In genomic region chr14:75979071-75979571, GRCh38 we compare ENCODE assay signal across 8 cellular contexts. TPM values are rescaled to one million over a fixed set of nuclear protein-coding genes. Genes with fewer than 3 reads are reported as not detected.
DNase-seq lines count a peak whose midpoint lies in the region; ATAC-seq, FAIRE-seq and TF ChIP-seq lines count a peak whose summit lies in the region.

No MANE protein-coding gene starts in this region.

- intact Hi-C loops in GM12878 (cut with micrococcal nuclease; ENCODE audit: unreplicated experiment) (loop anchor here (10.0 kb wide), 1 partner anchor 804 kb away; the partner anchor contains the start of gene TMED10), right lobe of liver (cut with DNase I) (loop anchor here (5.0 to 10.0 kb wide), 2 partner anchors 72 to 274 kb away; no protein-coding TSS in a partner anchor), upper lobe of right lung (cut with DNase I) (loop anchor here (5.0 kb wide), 1 partner anchor 72 kb away; no protein-coding TSS in a partner anchor)

- no peak for TF ChIP-seq EP300 in GM12878 (IDR thresholded peaks at IDR 0.05; ENCODE audit: borderline replicate concordance in 1 of 2, control insufficient read depth in 1 of 2, low read depth in 2 of 2, low read length in 2 of 2)

- no peaks in the 10 kb centered on the region for H3K36me3 ChIP-seq in GM06990 (ENCODE audit: control insufficient read depth, insufficient read depth, low read length)
- no peaks in the 10 kb centered on the region for H3K36me3 ChIP-seq in MM.1S (replicated peaks; ENCODE audit: insufficient read depth, low read length)
- no peaks in the 10 kb centered on the region for H3K36me3 ChIP-seq in GM12878 (ENCODE audit: control insufficient read depth in 2 of 2, insufficient read depth in 2 of 2, low read length in 1 of 2)
- no peaks in the 10 kb centered on the region for H3K36me3 ChIP-seq in right lobe of liver
- no peaks in the 10 kb centered on the region for H3K36me3 ChIP-seq in upper lobe of right lung

- CTCF ChIA-PET in GM12878 (lab: Yijun Ruan, JAX) = interaction anchor here (0.9 to 15.4 kb wide), 12 partner anchors 8 to 402 kb away, joined by 3 to 390 read pairs (median 6); no protein-coding TSS in a partner anchor

- in situ Hi-C loops in GM12878 (cut with MboI) = no loop called here

- H3K4me1 ChIP-seq in MM.1S (ENCODE audit: low read length) (no peaks in the 10 kb centered on the region), GM12878 (ENCODE audit: control insufficient read depth, insufficient read depth, low read length) (peaks cover 22% of the 10 kb centered on the region), right lobe of liver (peaks cover 0 to 18% (median 7%) of the 10 kb centered on the region in 4 donors), upper lobe of right lung (peaks cover 29% of the 10 kb centered on the region)

- H3K4me3 ChIP-seq in GM06990 (replicated peaks; ENCODE audit: low read depth, low read length) = no peak overlapping the region
- H3K4me3 ChIP-seq in MM.1S (ENCODE audit: low read length) = no peak overlapping the region
- H3K4me3 ChIP-seq in GM12878 = no peak overlapping the region
- peak overlapping the region in 2 of 3 donors; percentile 1 to 12 for H3K4me3 ChIP-seq in right lobe of liver
- H3K4me3 ChIP-seq in upper lobe of right lung = peak overlapping the region; percentile 78

- DNase-seq in GM06990 (ENCODE audit: extremely low read depth, insufficient read length) (peak; percentile 34), MM.1S (no peak), GM12878 (ENCODE audit: low read depth, low spot score) (no peak), right lobe of liver (peak in 1 of 3 donors; percentile 34), upper lobe of right lung (no peak)

- no peak overlapping the region for H3K27ac ChIP-seq in MM.1S (ENCODE audit: low read length)
- H3K27ac ChIP-seq in GM12878 (ENCODE audit: control insufficient read depth, insufficient read depth) = no peak overlapping the region
- H3K27ac ChIP-seq in right lobe of liver = no peak overlapping the region
- no peak overlapping the region for H3K27ac ChIP-seq in upper lobe of right lung

- no TSS peak for BruUV-seq in GM12878 (replicated peaks; lab: Mats Ljungman, UMichigan)

- 73% methylated on average over 14 of the region's 14 CpGs for WGBS in GM12878 (ENCODE audit: insufficient coverage, insufficient replicate concordance, low lambda C conversion rate, missing lambda C conversion rate)
- WGBS in right lobe of liver (ENCODE audit: insufficient coverage, low coverage, low lambda C conversion rate, missing lambda C conversion rate) = 19% methylated on average over 5 of the region's 14 CpGs

- no peaks in the 10 kb centered on the region for H3K79me2 ChIP-seq in MM.1S (ENCODE audit: low read length)
- no peaks in the 10 kb centered on the region for H3K79me2 ChIP-seq in GM12878 (ENCODE audit: control insufficient read depth, insufficient read depth, low read length)

- no peaks in the 10 kb centered on the region for H4K20me1 ChIP-seq in MM.1S (ENCODE audit: insufficient read depth, low read length)
- H4K20me1 ChIP-seq in GM12878 (ENCODE audit: control insufficient read depth, insufficient read depth) = no peaks in the 10 kb centered on the region

- H2AFZ ChIP-seq in MM.1S (ENCODE audit: low read length) (no peak overlapping the region), GM12878 (ENCODE audit: control insufficient read depth, low read depth, low read length) (no peak overlapping the region)

- TF ChIP-seq CTCF in GM06990 (IDR thresholded peaks at IDR 0.05; ENCODE audit: insufficient read depth, low read length, poor library complexity, severe bottlenecking) = peak; percentile 67
- TF ChIP-seq CTCF in MM.1S (IDR thresholded peaks at IDR 0.05; ENCODE audit: low read length) = peak; percentile 25; the same call in 1 of the 2 replicates
- peak; percentile 40 to 60 (median 53) for TF ChIP-seq CTCF in GM12878 (IDR thresholded peaks at IDR 0.05 in 2 of 3, conservative IDR thresholded peaks at IDR 0.05 in 1 of 3; ENCODE audit: control insufficient read depth in 2 of 3, extremely low read depth in 1 of 3, insufficient read depth in 1 of 3, low read depth in 3 of 3, low read length in 3 of 3)
- peak; percentile 27 to 46 (median 44) for TF ChIP-seq CTCF in right lobe of liver (IDR thresholded peaks at IDR 0.05)
- peak; percentile 43 for TF ChIP-seq CTCF in upper lobe of right lung (IDR thresholded peaks at IDR 0.05)

- H3K9me3 ChIP-seq in MM.1S (replicated peaks; ENCODE audit: insufficient read depth, low read length) (no peaks in the 10 kb centered on the region), GM12878 (replicated peaks; ENCODE audit: control insufficient read depth, insufficient read depth, low read length) (no peaks in the 10 kb centered on the region), right lobe of liver (no peaks in the 10 kb centered on the region), upper lobe of right lung (no peaks in the 10 kb centered on the region)

- RAD21 ChIA-PET in GM12878 (lab: Charles Lee; ENCODE audit: unreplicated experiment) = interaction anchor here (0.8 to 11.1 kb wide), 7 partner anchors 19 to 402 kb away, joined by 3 to 179 read pairs (median 4); no protein-coding TSS in a partner anchor

- no peak for FAIRE-seq in GM12878 (lab: Jason Lieb, UNC)

- peak; percentile 79 for TF ChIP-seq RAD21 in GM12878 (IDR thresholded peaks at IDR 0.05; ENCODE audit: insufficient read depth, low read depth, low read length)

- ATAC-seq in GM12878 (no peak), right lobe of liver (peak in 1 of 4 donors; percentile 15), upper lobe of right lung (peak; percentile 4), HG03139 (IDR thresholded peaks at IDR 0.05; ENCODE audit: unreplicated experiment) (no peak), HG02763 (IDR thresholded peaks at IDR 0.05; ENCODE audit: unreplicated experiment) (no peak), GM18505 (IDR thresholded peaks at IDR 0.05; ENCODE audit: unreplicated experiment) (no peak)

- no peaks in the 10 kb centered on the region for H3K9me2 ChIP-seq in MM.1S (replicated peaks; ENCODE audit: insufficient read depth, low read length)

- no peak overlapping the region for H3K9ac ChIP-seq in MM.1S (ENCODE audit: low read length)
- no peak overlapping the region for H3K9ac ChIP-seq in GM12878 (ENCODE audit: control insufficient read depth, insufficient read depth, low read length)

- H3K27me3 ChIP-seq in GM06990 (replicated peaks; ENCODE audit: control insufficient read depth, insufficient read depth, low read length) (no peaks in the 10 kb centered on the region), MM.1S (replicated peaks; ENCODE audit: insufficient read depth, low read length) (no peaks in the 10 kb centered on the region), GM12878 (replicated peaks in 1 of 2; ENCODE audit: control insufficient read depth in 2 of 2, insufficient read depth in 2 of 2, low read length in 1 of 2) (no peaks in the 10 kb centered on the region; a peak in 1 of 4 replicates), right lobe of liver (no peaks in the 10 kb centered on the region), upper lobe of right lung (no peaks in the 10 kb centered on the region)

- POLR2A ChIA-PET in GM12878 (lab: Charles Lee) = interaction anchor here (0.7 to 1.4 kb wide), 2 partner anchors 28 to 72 kb away, joined by 3 to 5 read pairs; no protein-coding TSS in a partner anchor

- no peaks in the 10 kb centered on the region for H3F3A ChIP-seq in MM.1S (ENCODE audit: insufficient read depth, low read length)

- SMC1A ChIA-PET in GM12878 (lab: Charles Lee; ENCODE audit: uncharacterized antibody, unreplicated experiment) = interaction anchor here (0.8 to 13.7 kb wide), 9 partner anchors 10 to 402 kb away, joined by 3 to 190 read pairs (median 4); no protein-coding TSS in a partner anchor

- H3K4me2 ChIP-seq in MM.1S (ENCODE audit: low read depth, low read length) (no peak overlapping the region), GM12878 (ENCODE audit: control insufficient read depth, insufficient read depth) (no peak overlapping the region)

- TF ChIP-seq POLR2A in GM12878 (IDR thresholded peaks at IDR 0.05; ENCODE audit: low read depth, low read length) (no peak), right lobe of liver (IDR thresholded peaks at IDR 0.05) (no peak), GM18505 (IDR thresholded peaks at IDR 0.05; ENCODE audit: borderline replicate concordance, extremely low read depth, insufficient read depth, insufficient read length) (no peak)

RNA-seq across cellular contexts. Expression of gene TGFB3, which starts 2.7 kb away (rescaled TPM):
- 7.7 and 8.6 TPM in 2 replicates for total RNA-seq in GM12878 (2013; cell fraction: nucleolus; rRNA removed)
- total RNA-seq in GM12878 (2014; rRNA removed) (0.76 and 0.79 TPM in 2 replicates), GM12878 (2014; rRNA removed; fragmentation: Illumina TruSeq; extraction: Trizol) (0.60 and 0.76 TPM in 2 replicates), GM12878 (2021) (1.1 and 2.0 TPM in 2 replicates), right lobe of liver (10 to 100 TPM in 2 of 6 experiments, 1 to 10 TPM in 4; 4.3 to 60.1 (median 6.5) TPM), upper lobe of right lung (25.4 TPM)
- polyA plus RNA-seq in GM12878 (2011; ENCODE audit: low read depth) = 1.2 TPM
- polyA plus RNA-seq in GM12878 (2011; rRNA removed) (1.9 and 2.6 TPM in 2 replicates), GM12878 (2014; fragmentation: Illumina TruSeq; extraction: Trizol) (1.4 TPM in 2 replicates), GM12878 (2014; fragmentation: Nextera tagmentation; extraction: Ambion mirVana) (under 1 TPM; 0.27 to 0.47 TPM), GM12878 (2014; rRNA removed) (0.56 and 1.3 TPM in 2 replicates), GM12878 (2016; fragmentation: Nextera tagmentation; extraction: Ambion mirVana) (under 1 TPM; 0.50 to 0.86 TPM)
- 2.4 and 2.5 TPM in 2 replicates for polyA plus RNA-seq in GM12878 (2011; cell fraction: cytosol; rRNA removed)
- polyA plus RNA-seq in GM12878 (2011; cell fraction: nucleus; rRNA removed) = 9.2 and 10.7 TPM in 2 replicates
- 1.5 and 2.0 TPM in 2 replicates for polyA plus RNA-seq in GM12878 (2012)
- 1.9 and 12.4 TPM in 2 replicates for polyA minus RNA-seq in GM12878 (2011; rRNA and poly(A)+ RNA removed)
- 0.53 TPM in 1 of 2 replicates, not detected in the other for polyA minus RNA-seq in GM12878 (2011; cell fraction: cytosol; rRNA and poly(A)+ RNA removed)
- polyA minus RNA-seq in GM12878 (2011; cell fraction: nucleus; rRNA and poly(A)+ RNA removed) = 1.8 and 3.6 TPM in 2 replicates

RNA-seq across cellular contexts. Expression of gene IFT43, which starts 6.4 kb away (rescaled TPM):
- 27.0 and 28.8 TPM in 2 replicates for total RNA-seq in GM12878 (2013; cell fraction: nucleolus; rRNA removed)
- total RNA-seq in GM12878 (2014; rRNA removed) = 11.2 and 11.9 TPM in 2 replicates
- total RNA-seq in GM12878 (2014; rRNA removed; fragmentation: Illumina TruSeq; extraction: Trizol) = 9.3 and 9.6 TPM in 2 replicates
- 8.2 and 8.9 TPM in 2 replicates for total RNA-seq in GM12878 (2021)
- 11.8 TPM for polyA plus RNA-seq in GM12878 (2011; ENCODE audit: low read depth)
- polyA plus RNA-seq in GM12878 (2011; rRNA removed) = 20.6 and 24.8 TPM in 2 replicates
- polyA plus RNA-seq in GM12878 (2011; cell fraction: cytosol; rRNA removed) = 20.6 and 21.2 TPM in 2 replicates
- polyA plus RNA-seq in GM12878 (2011; cell fraction: nucleus; rRNA removed) = 25.3 and 28.3 TPM in 2 replicates
- polyA plus RNA-seq in GM12878 (2012) = 10.5 and 11.9 TPM in 2 replicates
- 8.2 and 10.9 TPM in 2 replicates for polyA plus RNA-seq in GM12878 (2014; fragmentation: Illumina TruSeq; extraction: Trizol)
- polyA plus RNA-seq in GM12878 (2014; fragmentation: Nextera tagmentation; extraction: Ambion mirVana) = 10 to 100 TPM; 15.8 to 18.1 TPM
- polyA plus RNA-seq in GM12878 (2014; rRNA removed) = 9.6 and 12.2 TPM in 2 replicates
- 10 to 100 TPM; 18.9 to 22.4 TPM for polyA plus RNA-seq in GM12878 (2016; fragmentation: Nextera tagmentation; extraction: Ambion mirVana)
- 6.8 and 7.8 TPM in 2 replicates for polyA minus RNA-seq in GM12878 (2011; rRNA and poly(A)+ RNA removed)
- 2.8 and 6.4 TPM in 2 replicates for polyA minus RNA-seq in GM12878 (2011; cell fraction: cytosol; rRNA and poly(A)+ RNA removed)
- 12.0 and 16.3 TPM in 2 replicates for polyA minus RNA-seq in GM12878 (2011; cell fraction: nucleus; rRNA and poly(A)+ RNA removed)
- total RNA-seq in right lobe of liver = 10 to 100 TPM; 13.8 to 36.6 (median 20.7) TPM
- 24.8 TPM for total RNA-seq in upper lobe of right lung

Comparison
In these comparisons a context has a peak if more than half of its experiments do, and no peak if none do; other contexts are left out.
1. H3K4me3 ChIP-seq: peak in right lobe of liver (2 of 3) and upper lobe of right lung (single experiment); none in GM06990 (single experiment), MM.1S (single experiment) and GM12878 (single experiment).
2. Peak in every context shown above with its lines, with median percentiles within 50 percentile points of each other: CTCF ChIP-seq.